In the genomic region with DNA sequence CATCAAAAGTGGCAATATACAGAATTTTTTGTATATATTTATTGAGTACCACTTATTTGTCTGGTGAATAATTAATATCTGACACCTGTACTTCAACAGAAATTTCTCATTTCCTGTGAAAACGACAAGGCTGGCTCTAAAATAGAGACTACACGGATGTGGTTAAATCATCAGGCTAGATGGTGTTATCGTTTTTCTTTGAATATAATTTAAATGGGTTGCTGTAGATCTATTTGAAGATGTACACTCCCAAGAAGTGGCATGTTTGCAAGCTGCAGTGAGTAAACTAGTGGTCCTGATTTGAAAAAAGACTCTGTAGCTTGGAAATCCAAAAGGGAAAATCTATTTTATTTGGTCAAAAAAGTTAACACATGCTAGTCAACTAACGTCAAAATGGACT, we compare ENCODE assay signal across 10 cellular contexts. TPM values are rescaled to one million over a fixed set of nuclear protein-coding genes. Genes with fewer than 3 reads are reported as not detected.
DNase-seq lines count a peak whose midpoint lies in the region; ATAC-seq and TF ChIP-seq lines count a peak whose summit lies in the region.
"Had no signal": no experiment of that assay in that cellular context is flagged by ENCODE, and none has a peak within 500 bp of the region (broad histone marks: within the 10 kb centered on the region; RNA-seq: fewer than 3 reads in every experiment).

No MANE protein-coding gene starts in this region.

- H3F3A ChIP-seq in GM23338 (replicated peaks; ENCODE audit: low read depth): no peaks in the 10 kb centered on the region

- H3K9me3 ChIP-seq in CD4-positive, alpha-beta memory T cell (ENCODE audit: control insufficient read depth in 1 of 2, low read length in 2 of 2): no peaks in the 10 kb centered on the region
- H3K9me3 ChIP-seq: SJSA1 had no signal

- H3K4me3 ChIP-seq in CD4-positive, alpha-beta memory T cell (ENCODE audit: low read length in 2 of 2): peak overlapping the region in 1 of 2 donors; percentile 30
- no peak overlapping the region for H3K4me3 ChIP-seq in GM23338
- H3K4me3 ChIP-seq: SJSA1 had no signal

- intact Hi-C loops in CD4-positive, alpha-beta memory T cell (cut with micrococcal nuclease): loop anchor here (1.0 kb wide), 1 partner anchor 11 kb away; no protein-coding TSS in a partner anchor

- H3K27me3 ChIP-seq in CD4-positive, alpha-beta memory T cell (ENCODE audit: insufficient read depth, low read length): no peaks in the 10 kb centered on the region
- H3K27me3 ChIP-seq in GM23338 (ENCODE audit: insufficient read depth): no peaks in the 10 kb centered on the region
- H3K27me3 ChIP-seq: SJSA1 had no signal

- H3K9me2 ChIP-seq in GM23338 (ENCODE audit: insufficient read depth): no peaks in the 10 kb centered on the region

- POLR2A ChIA-PET in CD4-positive, alpha-beta memory T cell (lab: Charles Lee; ENCODE audit: partially characterized antibody): interaction anchor here (1.5 to 8.3 kb wide), 3 partner anchors 13 to 111 kb away, joined by 3 to 208 read pairs (median 7); a partner anchor contains a TSS
- POLR2A ChIA-PET in activated naive CD8-positive, alpha-beta T cell treated with anti-CD3 and anti-CD28 coated beads, Interleukin-2, amount 10 ng/mL, durations not matched to agents 7 days and 5 days (lab: Charles Lee): interaction anchor here (4.4 kb wide), 1 partner anchor 13 kb away, joined by 47 read pairs; a partner anchor contains a TSS

- no peaks in the 10 kb centered on the region for H3K27me3 Mint-ChIP-seq in CD4-positive, alpha-beta memory T cell
- no peaks in the 10 kb centered on the region for H3K27me3 Mint-ChIP-seq in activated naive CD8-positive, alpha-beta T cell treated with anti-CD3 and anti-CD28 coated beads, Interleukin-2, amount 10 ng/mL, durations not matched to agents 7 days and 5 days
- no peaks in the 10 kb centered on the region for H3K27me3 Mint-ChIP-seq in GM23338 (ENCODE audit: insufficient read depth, low read depth, poor library complexity)

- peak; percentile 37 to 63 (median 55) for DNase-seq in CD4-positive, alpha-beta memory T cell
- DNase-seq in activated naive CD8-positive, alpha-beta T cell treated with anti-CD3 and anti-CD28 coated beads, Interleukin-2, amount 10 ng/mL, durations not matched to agents 7 days and 5 days: no peak
- DNase-seq in GM23338 (ENCODE audit: low spot score): no peak
- DNase-seq in DMS53 (lab: John Stamatoyannopoulos, UW): no peak
- DNase-seq in DMS79 treated with DMSO at 0.1 percent for 48 hours (lab: John Stamatoyannopoulos, UW): no peak
- DNase-seq in HuH-7 (ENCODE audit: low spot score): no peak

- H3K4me1 ChIP-seq in CD4-positive, alpha-beta memory T cell (ENCODE audit: insufficient read depth, low read length): peaks cover 71% of the 10 kb centered on the region
- no peaks in the 10 kb centered on the region for H3K4me1 ChIP-seq in GM23338 (ENCODE audit: insufficient read depth)
- H3K4me1 ChIP-seq: parathyroid adenoma, SJSA1 had no signal

- no peak overlapping the region for H2AFZ ChIP-seq in GM23338
- H2AFZ ChIP-seq: parathyroid adenoma had no signal

- peaks cover 47 to 77% (median 54%) of the 10 kb centered on the region in 4 donors for H3K4me1 Mint-ChIP-seq in CD4-positive, alpha-beta memory T cell
- peaks cover 41% of the 10 kb centered on the region for H3K4me1 Mint-ChIP-seq in activated naive CD8-positive, alpha-beta T cell treated with anti-CD3 and anti-CD28 coated beads, Interleukin-2, amount 10 ng/mL, durations not matched to agents 7 days and 5 days
- no peaks in the 10 kb centered on the region for H3K4me1 Mint-ChIP-seq in GM23338

- TF ChIP-seq CTCF in GM23338 (conservative IDR thresholded peaks at IDR 0.05; ENCODE audit: low read depth in 2 of 2): no peak

- no peak overlapping the region for H3K4me2 ChIP-seq in GM23338

- peaks cover 25 to 37% of the 10 kb centered on the region in 2 donors for H3K36me3 Mint-ChIP-seq in CD4-positive, alpha-beta memory T cell
- H3K36me3 Mint-ChIP-seq in activated naive CD8-positive, alpha-beta T cell treated with anti-CD3 and anti-CD28 coated beads, Interleukin-2, amount 10 ng/mL, durations not matched to agents 7 days and 5 days: peaks cover 34% of the 10 kb centered on the region
- H3K36me3 Mint-ChIP-seq in GM23338 (ENCODE audit: low read depth): no peaks in the 10 kb centered on the region

- H3K36me3 ChIP-seq in CD4-positive, alpha-beta memory T cell (ENCODE audit: insufficient read depth, low read length): no peaks in the 10 kb centered on the region
- no peaks in the 10 kb centered on the region for H3K36me3 ChIP-seq in GM23338 (ENCODE audit: insufficient read depth)
- H3K36me3 ChIP-seq: SJSA1 had no signal

- peak overlapping the region; percentile 67 for H3K27ac ChIP-seq in CD4-positive, alpha-beta memory T cell (ENCODE audit: low read depth, low read length)
- H3K27ac ChIP-seq in GM23338 (ENCODE audit: low read depth): no peak overlapping the region
- H3K27ac ChIP-seq: parathyroid adenoma, SJSA1 had no signal

- no peaks in the 10 kb centered on the region for H3K9me3 Mint-ChIP-seq in CD4-positive, alpha-beta memory T cell
- peaks cover 3% of the 10 kb centered on the region for H3K9me3 Mint-ChIP-seq in activated naive CD8-positive, alpha-beta T cell treated with anti-CD3 and anti-CD28 coated beads, Interleukin-2, amount 10 ng/mL, durations not matched to agents 7 days and 5 days
- no peaks in the 10 kb centered on the region for H3K9me3 Mint-ChIP-seq in GM23338

- H3K4me3 Mint-ChIP-seq in CD4-positive, alpha-beta memory T cell: peak overlapping the region; percentile 66 to 88 (median 78)
- H3K4me3 Mint-ChIP-seq in activated naive CD8-positive, alpha-beta T cell treated with anti-CD3 and anti-CD28 coated beads, Interleukin-2, amount 10 ng/mL, durations not matched to agents 7 days and 5 days: peak overlapping the region; percentile 79
- H3K4me3 Mint-ChIP-seq in GM23338: no peak overlapping the region

- peak overlapping the region; percentile 73 to 93 (median 84) for H3K27ac Mint-ChIP-seq in CD4-positive, alpha-beta memory T cell
- H3K27ac Mint-ChIP-seq in activated naive CD8-positive, alpha-beta T cell treated with anti-CD3 and anti-CD28 coated beads, Interleukin-2, amount 10 ng/mL, durations not matched to agents 7 days and 5 days: peak overlapping the region; percentile 87
- no peak overlapping the region for H3K27ac Mint-ChIP-seq in GM23338

- H3K79me2 ChIP-seq in GM23338 (replicated peaks; ENCODE audit: insufficient read depth): no peaks in the 10 kb centered on the region
- H3K79me2 ChIP-seq: parathyroid adenoma had no signal

- no peaks in the 10 kb centered on the region for H4K20me1 ChIP-seq in GM23338 (replicated peaks; ENCODE audit: insufficient read depth)

- CTCF ChIA-PET in CD4-positive, alpha-beta memory T cell (lab: Charles Lee; ENCODE audit: partially characterized antibody): interaction anchor here (3.5 kb wide), 1 partner anchor 13 kb away, joined by 57 read pairs; a partner anchor contains a TSS

- ATAC-seq in GM19455 (IDR thresholded peaks at IDR 0.05; ENCODE audit: unreplicated experiment): peak; percentile 56
- ATAC-seq in HG03342 (IDR thresholded peaks at IDR 0.05; ENCODE audit: unreplicated experiment): peak; percentile 69
- peak; percentile 86 for ATAC-seq in activated naive CD8-positive, alpha-beta T cell treated with anti-CD3 and anti-CD28 coated beads, Interleukin-2, amount 10 ng/mL, durations not matched to agents 7 days and 5 days (ENCODE audit: low read depth)
- no peak for ATAC-seq in GM23338

TF ChIP-seq in GM23338, 12 proteins besides CTCF, POLR2A, EP300 and RAD21 (continues in another document):
- no peak for TF ChIP-seq EZH2phosphoT487 (IDR thresholded peaks at IDR 0.05; ENCODE audit: unreplicated experiment)
- TF ChIP-seq, protein P1, sequence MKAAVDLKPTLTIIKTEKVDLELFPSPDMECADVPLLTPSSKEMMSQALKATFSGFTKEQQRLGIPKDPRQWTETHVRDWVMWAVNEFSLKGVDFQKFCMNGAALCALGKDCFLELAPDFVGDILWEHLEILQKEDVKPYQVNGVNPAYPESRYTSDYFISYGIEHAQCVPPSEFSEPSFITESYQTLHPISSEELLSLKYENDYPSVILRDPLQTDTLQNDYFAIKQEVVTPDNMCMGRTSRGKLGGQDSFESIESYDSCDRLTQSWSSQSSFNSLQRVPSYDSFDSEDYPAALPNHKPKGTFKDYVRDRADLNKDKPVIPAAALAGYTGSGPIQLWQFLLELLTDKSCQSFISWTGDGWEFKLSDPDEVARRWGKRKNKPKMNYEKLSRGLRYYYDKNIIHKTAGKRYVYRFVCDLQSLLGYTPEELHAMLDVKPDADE (IDR thresholded peaks at IDR 0.05): no peak
- no peak for TF ChIP-seq JUNB (IDR thresholded peaks at IDR 0.05; ENCODE audit: unreplicated experiment)
- TF ChIP-seq ZNF331 (CRISPR knock-in tag; IDR thresholded peaks at IDR 0.05; ENCODE audit: low read depth): no peak
- no peak for TF ChIP-seq ZNF114 (CRISPR knock-in tag; IDR thresholded peaks at IDR 0.05)
- TF ChIP-seq STAT1 (IDR thresholded peaks at IDR 0.05; ENCODE audit: unreplicated experiment): no peak
- no peak for TF ChIP-seq POLR2AphosphoS5 (IDR thresholded peaks at IDR 0.05; ENCODE audit: low read depth)

RNA-seq across cellular contexts. Expression of a gene that starts 13.9 kb away (rescaled TPM):
- 10 to 100 TPM; 27.7 to 28.7 TPM for total RNA-seq in CD4-positive, alpha-beta memory T cell
- 10 to 100 TPM; 10.7 to 14.3 TPM for polyA plus RNA-seq in CD4-positive, alpha-beta memory T cell
- 10 to 100 TPM; 37.0 to 39.2 TPM for total RNA-seq in activated naive CD8-positive, alpha-beta T cell treated with anti-CD3 and anti-CD28 coated beads, Interleukin-2, amount 10 ng/mL, durations not matched to agents 7 days and 5 days
- 0.28 and 1.3 TPM in 2 replicates for total RNA-seq in GM23338 (2014; rRNA removed; shearing (Covaris generic))
- 0.11 and 0.35 TPM in 2 replicates for polyA plus RNA-seq in GM23338 (2016; fragmentation: Nextera tagmentation; extraction: Ambion mirVana)
- total RNA-seq: SJSA1 had no signal

Comparison
In these comparisons a context has a peak if more than half of its experiments do, and no peak if none do; other contexts are left out.
1. DNase-seq: peak in CD4-positive, alpha-beta memory T cell (5 of 5); none in activated naive CD8-positive, alpha-beta T cell treated with anti-CD3 and anti-CD28 coated beads, Interleukin-2, amount 10 ng/mL, durations not matched to agents 7 days and 5 days (single experiment), GM23338 (single experiment), DMS53 (single experiment), DMS79 treated with DMSO at 0.1 percent for 48 hours (single experiment) and HuH-7 (single experiment).
2. RNA of a gene that starts 13.9 kb away (total RNA-seq): 37.0 to 39.2 TPM in activated naive CD8-positive, alpha-beta T cell treated with anti-CD3 and anti-CD28 coated beads, Interleukin-2, amount 10 ng/mL, durations not matched to agents 7 days and 5 days and 27.7 to 28.7 TPM in CD4-positive, alpha-beta memory T cell; 0.28 to 1.3 TPM in GM23338; every median in the first group is over 10 times any median in the second.